ENCODE assay signal across 8 cellular contexts in genomic region chr5:138354926-138355378, GRCh38. TPM values are rescaled to one million over a fixed set of nuclear protein-coding genes. Genes with fewer than 3 reads are reported as not detected.
DNase-seq lines count a peak whose midpoint lies in the region; ATAC-seq, FAIRE-seq and TF ChIP-seq lines count a peak whose summit lies in the region.

No MANE protein-coding gene starts in this region.

- H3K9me3 Mint-ChIP-seq in activated naive CD8-positive, alpha-beta T cell (ENCODE audit: low read depth) = peaks cover 4% of the 10 kb centered on the region

- peak overlapping the region; percentile 87 for H3K4me2 ChIP-seq in smooth muscle cell

- 46% methylated on average over 6 of the region's 6 CpGs for WGBS in smooth muscle cell (ENCODE audit: low lambda C conversion rate)

- H3K36me3 ChIP-seq in left ventricle myocardium inferior (no peaks in the 10 kb centered on the region), smooth muscle cell (ENCODE audit: low read depth) (no peaks in the 10 kb centered on the region)

- peaks cover 51% of the 10 kb centered on the region for H3K4me1 Mint-ChIP-seq in activated naive CD8-positive, alpha-beta T cell (ENCODE audit: low read depth)

- H3K27ac Mint-ChIP-seq in activated naive CD8-positive, alpha-beta T cell = peak overlapping the region; percentile 88

- TF ChIP-seq CTCF in left ventricle myocardium inferior (IDR thresholded peaks at IDR 0.05; ENCODE audit: borderline replicate concordance) = no peak
- no peak for TF ChIP-seq CTCF in smooth muscle cell (IDR thresholded peaks at IDR 0.05; ENCODE audit: borderline replicate concordance, insufficient read depth, poor library complexity, severe bottlenecking)

- H3K27me3 ChIP-seq in left ventricle myocardium inferior (ENCODE audit: low read depth) (no peaks in the 10 kb centered on the region), smooth muscle cell (ENCODE audit: low read depth) (no peaks in the 10 kb centered on the region)

- peaks cover 7% of the 10 kb centered on the region for H3K9me3 ChIP-seq in left ventricle myocardium inferior (replicated peaks)
- H3K9me3 ChIP-seq in smooth muscle cell (replicated peaks; ENCODE audit: low read depth) = no peaks in the 10 kb centered on the region

- H3K9ac ChIP-seq in smooth muscle cell (ENCODE audit: low read depth) = peak overlapping the region; percentile 90

- H3K27me3 Mint-ChIP-seq in activated naive CD8-positive, alpha-beta T cell = no peaks in the 10 kb centered on the region

- peaks cover 64% of the 10 kb centered on the region for H3K79me2 ChIP-seq in smooth muscle cell (ENCODE audit: low read depth)

- H3K4me3 ChIP-seq in left ventricle myocardium inferior (peak overlapping the region; percentile 95), smooth muscle cell (peak overlapping the region; percentile 96)

- peaks cover 60% of the 10 kb centered on the region for H4K20me1 ChIP-seq in smooth muscle cell (ENCODE audit: low read depth)

- intact Hi-C loops in left ventricle myocardium inferior (cut with micrococcal nuclease) = no loop called here

- FAIRE-seq in RCC 7860 (lab: Jason Lieb, UNC) = peak; percentile 78

- H3F3A ChIP-seq in smooth muscle cell (ENCODE audit: low read depth) = peaks cover 36% of the 10 kb centered on the region

- peaks cover 90% of the 10 kb centered on the region for H3K4me1 ChIP-seq in left ventricle myocardium inferior
- peaks cover 18% of the 10 kb centered on the region for H3K4me1 ChIP-seq in smooth muscle cell (ENCODE audit: low read depth)

- peak overlapping the region; percentile 98 for H3K4me3 Mint-ChIP-seq in activated naive CD8-positive, alpha-beta T cell

- no peak overlapping the region for H2AFZ ChIP-seq in smooth muscle cell (ENCODE audit: low read depth)

- H3K36me3 Mint-ChIP-seq in activated naive CD8-positive, alpha-beta T cell = peaks cover 6% of the 10 kb centered on the region

- peak in 2 of 3 experiments; percentile 1 to 10 for DNase-seq in NCI-H1417 (lab: John Stamatoyannopoulos, UW)
- no peak for DNase-seq in NCI-H1417 treated with DMSO at 0.1 percent for 48 hours (lab: John Stamatoyannopoulos, UW)
- DNase-seq in RCC 7860 (ENCODE audit: low spot score) = peak; percentile 50
- no peak for DNase-seq in left ventricle myocardium inferior
- no peak for DNase-seq in smooth muscle cell (lab: John Stamatoyannopoulos, UW; ENCODE audit: unreplicated experiment)
- no peak for DNase-seq in NCI-H1930 (lab: John Stamatoyannopoulos, UW)

- ATAC-seq in HG03039 (IDR thresholded peaks at IDR 0.05; ENCODE audit: unreplicated experiment) = peak; percentile 37

- H3K27ac ChIP-seq in left ventricle myocardium inferior (replicated peaks) = peak overlapping the region; percentile 99
- peak overlapping the region; percentile 83 for H3K27ac ChIP-seq in smooth muscle cell (ENCODE audit: low read depth)

RNA-seq across cellular contexts. Expression of gene KDM3B, which starts 2.5 kb away (rescaled TPM):
- total RNA-seq in left ventricle myocardium inferior = 40.7 TPM
- total RNA-seq in smooth muscle cell = 43.1 and 54.3 TPM in 2 replicates
- polyA plus RNA-seq in smooth muscle cell = 16.5 and 17.9 TPM in 2 replicates

RNA-seq across cellular contexts. Expression of gene FAM53C, which starts 16.9 kb away (rescaled TPM):
- 26.7 TPM for total RNA-seq in left ventricle myocardium inferior
- total RNA-seq in smooth muscle cell = 34.8 and 48.1 TPM in 2 replicates
- 44.5 and 45.1 TPM in 2 replicates for polyA plus RNA-seq in smooth muscle cell

RNA-seq across cellular contexts. Expression of gene CDC25C, which starts 23.3 kb away (rescaled TPM):
- not detected for total RNA-seq in left ventricle myocardium inferior
- 2.6 and 4.3 TPM in 2 replicates for total RNA-seq in smooth muscle cell
- 1.7 and 3.0 TPM in 2 replicates for polyA plus RNA-seq in smooth muscle cell

Comparison
In these comparisons a context has a peak if more than half of its experiments do, and no peak if none do; other contexts are left out.
1. DNase-seq: peak in NCI-H1417 (2 of 3) and RCC 7860 (single experiment); none in NCI-H1417 treated with DMSO at 0.1 percent for 48 hours (single experiment), left ventricle myocardium inferior (single experiment), smooth muscle cell (single experiment) and NCI-H1930 (0 of 2).